Comparison of ENCODE assay signal across 8 cellular contexts in the genomic region with DNA sequence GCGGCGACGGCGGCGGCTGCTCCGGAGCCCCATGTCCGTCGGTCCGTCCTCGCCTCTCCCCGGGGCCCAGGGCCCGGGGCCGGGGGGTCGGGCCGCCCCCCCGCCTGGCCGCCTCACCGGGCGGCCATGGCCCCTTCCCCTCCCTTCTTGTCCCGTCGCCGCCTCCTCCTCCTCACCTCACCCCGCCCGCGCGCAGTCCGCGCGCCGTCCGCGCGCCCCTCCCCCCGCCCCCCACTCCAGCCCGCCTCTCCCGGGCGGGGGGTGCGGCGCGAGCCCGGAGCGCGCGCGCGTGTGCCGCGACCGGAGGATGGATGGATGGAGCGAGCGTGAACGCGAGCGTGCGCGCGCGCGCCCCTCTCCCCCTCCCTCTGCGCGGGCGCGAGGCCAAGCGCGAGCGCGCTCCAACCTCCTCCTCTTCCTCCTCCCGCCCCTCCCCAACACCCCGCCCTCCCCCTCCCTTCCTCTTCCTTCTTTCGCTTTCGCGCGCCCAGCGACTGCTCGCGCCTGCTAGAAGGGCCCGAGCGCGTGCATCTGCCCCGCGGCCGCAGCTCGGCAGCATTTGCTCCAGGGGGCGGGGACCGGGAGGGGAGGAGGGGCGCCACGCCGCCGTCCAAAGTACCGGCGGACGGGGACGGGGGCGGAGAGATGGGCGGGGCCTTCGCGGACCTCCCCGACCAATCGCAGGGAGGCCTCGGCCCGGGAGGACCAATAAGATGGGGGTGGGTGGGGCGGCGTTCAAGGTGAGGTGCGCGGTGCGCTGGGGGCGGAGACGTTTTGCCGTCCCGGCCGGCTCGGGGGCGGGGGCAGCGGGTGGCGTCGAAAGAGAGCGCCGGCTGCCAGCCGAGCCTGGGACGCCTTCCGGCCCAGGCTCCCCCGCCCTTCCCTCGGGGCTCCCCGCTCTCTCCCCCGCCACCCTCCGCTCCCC.
A peak's percentile ranks its signal among the peaks of the same experiment; 100 is the strongest.
DNase-seq lines count a peak whose midpoint lies in the region; ATAC-seq and TF ChIP-seq lines count a peak whose summit lies in the region.

A gene with protein sequence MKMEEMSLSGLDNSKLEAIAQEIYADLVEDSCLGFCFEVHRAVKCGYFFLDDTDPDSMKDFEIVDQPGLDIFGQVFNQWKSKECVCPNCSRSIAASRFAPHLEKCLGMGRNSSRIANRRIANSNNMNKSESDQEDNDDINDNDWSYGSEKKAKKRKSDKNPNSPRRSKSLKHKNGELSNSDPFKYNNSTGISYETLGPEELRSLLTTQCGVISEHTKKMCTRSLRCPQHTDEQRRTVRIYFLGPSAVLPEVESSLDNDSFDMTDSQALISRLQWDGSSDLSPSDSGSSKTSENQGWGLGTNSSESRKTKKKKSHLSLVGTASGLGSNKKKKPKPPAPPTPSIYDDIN (minus strand): TSS at position 332 of the 925 bp plus-strand sequence. CDS start 1,814 bp downstream, outside the sequence.

- H3K27ac ChIP-seq in layer of hippocampus (ENCODE audit: low read depth, low read length), result peak within 1 kb of the TSS; percentile 97

- TF ChIP-seq CTCF in choroid plexus epithelial cell (conservative IDR thresholded peaks at IDR 0.05; ENCODE audit: low read depth, low read length), result no peak

- ATAC-seq in HG03439 (IDR thresholded peaks at IDR 0.05; ENCODE audit: unreplicated experiment), result peak; percentile 63

- H3K4me3 ChIP-seq in choroid plexus epithelial cell (ENCODE audit: low read depth, low read length), result peak within 1 kb of the TSS; percentile 73

- H3K27me3 ChIP-seq in layer of hippocampus (ENCODE audit: control insufficient read depth, insufficient read depth, low read length), result no peaks in the 10 kb centered on the region

- DNase-seq in Ammon's horn (ENCODE audit: low spot score) (peak; percentile 97), GM19238 (ENCODE audit: insufficient read length, low spot score) (peak; percentile 98), NCI-H524 treated with DMSO at 0.1 percent for 48 hours (lab: John Stamatoyannopoulos, UW) (peak; percentile 88), choroid plexus epithelial cell (ENCODE audit: low read depth) (peak; percentile 99)
- peak; percentile 99 to 100 for DNase-seq in activated CD4-positive, alpha-beta T cell treated with anti-CD3 and anti-CD28 coated beads for 4 hours
- peak; percentile 98 to 100 (median 100) for DNase-seq in stimulated activated CD4-positive, alpha-beta T cell treated with anti-CD3 and anti-CD28 coated beads, Interleukin-1b, Interleukin-23, amount 100 ng/mL, for 24 hours (ENCODE audit: low read depth in 4 of 4, low spot score in 1 of 4)

Comparison
In these comparisons a context has a peak if more than half of its experiments do, and no peak if none do; other contexts are left out.
1. Peak in every context shown above with its lines: DNase-seq, ATAC-seq, H3K4me3 ChIP-seq and H3K27ac ChIP-seq.